Comparison of ENCODE assay signal across 1 cellular context in the genomic region with DNA sequence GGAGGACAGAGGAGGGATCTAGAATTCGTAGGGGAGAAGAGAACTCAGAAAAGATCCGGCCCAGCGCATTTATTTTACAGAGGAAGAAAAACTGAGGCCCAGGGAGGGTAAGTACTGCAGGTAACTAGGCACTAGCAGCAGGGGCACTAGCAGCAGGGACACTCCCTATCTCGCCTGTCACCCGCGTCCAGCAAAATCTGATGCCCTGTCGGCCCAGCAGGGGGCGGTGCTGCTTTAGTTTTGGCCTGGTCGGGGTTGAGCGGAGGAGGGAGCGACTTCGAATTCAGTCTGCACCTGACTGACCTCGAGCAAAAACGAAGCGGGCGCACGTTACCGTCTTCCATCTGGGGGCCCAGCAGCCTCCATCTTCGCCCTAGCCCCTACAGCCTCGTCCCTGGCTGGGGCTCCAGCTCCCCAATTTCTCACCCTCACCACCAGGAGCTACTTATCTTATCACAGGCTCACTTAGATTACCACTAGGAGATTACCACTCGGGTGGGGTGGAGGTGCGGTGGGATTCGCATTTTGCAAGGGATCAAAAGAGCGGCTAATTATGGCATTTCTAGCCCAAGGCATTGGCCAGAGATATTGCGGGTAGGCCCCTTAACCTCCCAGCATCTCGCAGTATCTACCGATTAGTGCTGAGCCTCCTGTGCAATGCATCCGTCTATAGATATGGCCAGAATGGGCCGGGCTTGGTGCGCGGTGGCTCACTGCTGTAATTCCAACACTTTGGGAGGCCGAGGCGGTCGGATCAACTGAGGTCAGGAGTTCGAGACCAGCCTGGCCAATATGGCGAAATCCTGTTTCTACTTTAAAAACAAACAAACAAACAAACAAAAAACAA.
TF ChIP-seq lines count a peak whose summit lies in the region.

No MANE protein-coding gene starts in this region.

TF ChIP-seq in A549, 52 proteins besides CTCF, POLR2A, EP300 and RAD21 (continued from another document):
- TF ChIP-seq RNF2 (IDR thresholded peaks at IDR 0.05; ENCODE audit: borderline replicate concordance, low read depth) (no peak), KDM1A (IDR thresholded peaks at IDR 0.05; ENCODE audit: low read depth) (no peak), HDAC2 (IDR thresholded peaks at IDR 0.05) (no peak), MAFK (IDR thresholded peaks at IDR 0.05; ENCODE audit: partially characterized antibody) (no peak), SMC3 (IDR thresholded peaks at IDR 0.05) (peak; percentile 99), CBX8 (IDR thresholded peaks at IDR 0.05) (no peak), HOXB5 (CRISPR knock-in tag; IDR thresholded peaks at IDR 0.05) (no peak), HEYL (CRISPR knock-in tag; IDR thresholded peaks at IDR 0.05) (no peak), PHF8 (IDR thresholded peaks at IDR 0.05; ENCODE audit: borderline replicate concordance, low read depth) (no peak), JUNB (IDR thresholded peaks at IDR 0.05) (no peak), NFE2L2 (conservative IDR thresholded peaks at IDR 0.05; ENCODE audit: low read length) (no peak), GATA3 (IDR thresholded peaks at IDR 0.05; ENCODE audit: borderline replicate concordance) (no peak), FOSB (CRISPR knock-in tag; IDR thresholded peaks at IDR 0.05) (no peak), MYC (IDR thresholded peaks at IDR 0.05; ENCODE audit: borderline replicate concordance, low read length) (peak; percentile 42; the same call in 1 of the 2 replicates), CEBPB (IDR thresholded peaks at IDR 0.05) (peak in 1 of 2 experiments; percentile 35; a peak in 2 of 4 replicates), CHD4 (IDR thresholded peaks at IDR 0.05; ENCODE audit: borderline replicate concordance) (no peak), E2F6 (IDR thresholded peaks at IDR 0.05; ENCODE audit: borderline replicate concordance, low read depth) (peak; percentile 94), ESRRA (IDR thresholded peaks at IDR 0.05; ENCODE audit: borderline replicate concordance, low read length) (no peak), MAZ (IDR thresholded peaks at IDR 0.05; ENCODE audit: borderline replicate concordance, low read depth, low read length) (0 out of 2 replicates have a peak, but pooled peaks have one; percentile 18), PBX3 (IDR thresholded peaks at IDR 0.05) (no peak), ZFP36 (IDR thresholded peaks at IDR 0.05; ENCODE audit: borderline replicate concordance, partially characterized antibody) (no peak), RFX5 (IDR thresholded peaks at IDR 0.05) (no peak), CHD2 (IDR thresholded peaks at IDR 0.05; ENCODE audit: low read length, partially characterized antibody) (no peak), KDM5A (IDR thresholded peaks at IDR 0.05) (peak; percentile 70; the same call in 1 of the 2 replicates), JUN (IDR thresholded peaks at IDR 0.05) (0 out of 5 replicates have a peak, but pooled peaks of 1 of the 2 experiments have one; percentile 7), RCOR1 (IDR thresholded peaks at IDR 0.05; ENCODE audit: low read depth, low read length) (no peak), CBX2 (IDR thresholded peaks at IDR 0.05; ENCODE audit: borderline replicate concordance, low read depth) (no peak), ZC3H11A (IDR thresholded peaks at IDR 0.05) (no peak), RARB (CRISPR knock-in tag; IDR thresholded peaks at IDR 0.05) (no peak), HOXA7 (CRISPR knock-in tag; IDR thresholded peaks at IDR 0.05) (no peak)
- TF ChIP-seq, protein P1, sequence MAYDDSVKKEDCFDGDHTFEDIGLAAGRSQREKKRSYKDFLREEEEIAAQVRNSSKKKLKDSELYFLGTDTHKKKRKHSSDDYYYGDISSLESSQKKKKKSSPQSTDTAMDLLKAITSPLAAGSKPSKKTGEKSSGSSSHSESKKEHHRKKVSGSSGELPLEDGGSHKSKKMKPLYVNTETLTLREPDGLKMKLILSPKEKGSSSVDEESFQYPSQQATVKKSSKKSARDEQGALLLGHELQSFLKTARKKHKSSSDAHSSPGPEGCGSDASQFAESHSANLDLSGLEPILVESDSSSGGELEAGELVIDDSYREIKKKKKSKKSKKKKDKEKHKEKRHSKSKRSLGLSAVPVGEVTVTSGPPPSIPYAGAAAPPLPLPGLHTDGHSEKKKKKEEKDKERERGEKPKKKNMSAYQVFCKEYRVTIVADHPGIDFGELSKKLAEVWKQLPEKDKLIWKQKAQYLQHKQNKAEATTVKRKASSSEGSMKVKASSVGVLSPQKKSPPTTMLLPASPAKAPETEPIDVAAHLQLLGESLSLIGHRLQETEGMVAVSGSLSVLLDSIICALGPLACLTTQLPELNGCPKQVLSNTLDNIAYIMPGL (CRISPR knock-in tag; IDR thresholded peaks at IDR 0.05; ENCODE audit: borderline replicate concordance) = no peak
- TF ChIP-seq, protein P2, sequence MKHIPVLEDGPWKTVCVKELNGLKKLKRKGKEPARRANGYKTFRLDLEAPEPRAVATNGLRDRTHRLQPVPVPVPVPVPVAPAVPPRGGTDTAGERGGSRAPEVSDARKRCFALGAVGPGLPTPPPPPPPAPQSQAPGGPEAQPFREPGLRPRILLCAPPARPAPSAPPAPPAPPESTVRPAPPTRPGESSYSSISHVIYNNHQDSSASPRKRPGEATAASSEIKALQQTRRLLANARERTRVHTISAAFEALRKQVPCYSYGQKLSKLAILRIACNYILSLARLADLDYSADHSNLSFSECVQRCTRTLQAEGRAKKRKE (CRISPR knock-in tag; IDR thresholded peaks at IDR 0.05; ENCODE audit: low read depth) = no peak
- TF ChIP-seq, protein P3, sequence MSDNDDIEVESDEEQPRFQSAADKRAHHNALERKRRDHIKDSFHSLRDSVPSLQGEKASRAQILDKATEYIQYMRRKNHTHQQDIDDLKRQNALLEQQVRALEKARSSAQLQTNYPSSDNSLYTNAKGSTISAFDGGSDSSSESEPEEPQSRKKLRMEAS (IDR thresholded peaks at IDR 0.05) = peak; percentile 93
